21 cellular contexts compared by ENCODE assay signal in genomic region chr3:190676477-190676876, GRCh38.
DNase-seq lines count a peak whose midpoint lies in the region; ATAC-seq lines count a peak whose summit lies in the region.
"Had no signal": no experiment of that assay in that cellular context is flagged by ENCODE, and none has a peak within 500 bp of the region (broad histone marks: within the 10 kb centered on the region; RNA-seq: fewer than 3 reads in every experiment).

No MANE protein-coding gene starts in this region.

- DNase-seq in ELR (ENCODE audit: low read depth) (peak; percentile 45), M059J (ENCODE audit: low read depth) (peak; percentile 12), fibroblast of peridontal ligament (ENCODE audit: extremely low read depth) (peak; percentile 13), NCI-H146 treated with DMSO at 0.1 percent for 48 hours (lab: John Stamatoyannopoulos, UW; ENCODE audit: unreplicated experiment) (no peak), Right ventricle myocardium superior (no peak)
- DNase-seq: BE2C; CD4-positive, CD25-positive, alpha-beta regulatory T cell; Kasumi-1; NCI-H1092; NCI-H1436 treated with DMSO at 0.1 percent for 48 hours; NCI-H2029; NCI-H2227 treated with DMSO at 0.1 percent for 48 hours; NCI-H510A treated with DMSO at 0.1 percent for 48 hours; NCI-H748 treated with DMSO at 0.1 percent for 48 hours; SIG-M5; T-helper 1 cell had no signal

- ATAC-seq in GM18498 (IDR thresholded peaks at IDR 0.05; ENCODE audit: unreplicated experiment) (no peak), Right ventricle myocardium superior (ENCODE audit: poor library complexity) (no peak)
- ATAC-seq: A549, GM12878, HCT116 had no signal

- no peak overlapping the region for H3K4me2 ChIP-seq in skeletal muscle satellite cell (ENCODE audit: low read length)
- H3K4me2 ChIP-seq: A549 had no signal

- no peaks in the 10 kb centered on the region for H3K27me3 ChIP-seq in skeletal muscle satellite cell (ENCODE audit: control insufficient read depth, insufficient read depth, low read length)
- H3K27me3 ChIP-seq: BE2C had no signal

- peaks cover 4% of the 10 kb centered on the region for H3K9me3 ChIP-seq in skeletal muscle satellite cell (replicated peaks; ENCODE audit: low read length)
- H3K9me3 ChIP-seq: A549, BE2C had no signal

- peak overlapping the region; percentile 39 for H3K9ac ChIP-seq in skeletal muscle satellite cell (ENCODE audit: low read depth, low read length)

- no peak overlapping the region for H3K4me3 ChIP-seq in skeletal muscle satellite cell (ENCODE audit: low read length)
- H3K4me3 ChIP-seq: A549, GM12878 had no signal

- intact Hi-C loops in Right ventricle myocardium superior (cut with DNase I): no loop called here

- peaks cover 29% of the 10 kb centered on the region for H3K4me1 ChIP-seq in skeletal muscle satellite cell (ENCODE audit: control insufficient read depth, insufficient read depth, low read length)
- H3K4me1 ChIP-seq: A549, BE2C had no signal

- no peaks in the 10 kb centered on the region for H3K36me3 ChIP-seq in skeletal muscle satellite cell (ENCODE audit: insufficient read depth, low read length)
- H3K36me3 ChIP-seq: BE2C had no signal

Comparison
In these comparisons a context has a peak if more than half of its experiments do, and no peak if none do; other contexts are left out.
1. DNase-seq: peak in ELR (single experiment), M059J (single experiment) and fibroblast of peridontal ligament (single experiment); none in NCI-H146 treated with DMSO at 0.1 percent for 48 hours (single experiment) and Right ventricle myocardium superior (single experiment).